In the genomic region with DNA sequence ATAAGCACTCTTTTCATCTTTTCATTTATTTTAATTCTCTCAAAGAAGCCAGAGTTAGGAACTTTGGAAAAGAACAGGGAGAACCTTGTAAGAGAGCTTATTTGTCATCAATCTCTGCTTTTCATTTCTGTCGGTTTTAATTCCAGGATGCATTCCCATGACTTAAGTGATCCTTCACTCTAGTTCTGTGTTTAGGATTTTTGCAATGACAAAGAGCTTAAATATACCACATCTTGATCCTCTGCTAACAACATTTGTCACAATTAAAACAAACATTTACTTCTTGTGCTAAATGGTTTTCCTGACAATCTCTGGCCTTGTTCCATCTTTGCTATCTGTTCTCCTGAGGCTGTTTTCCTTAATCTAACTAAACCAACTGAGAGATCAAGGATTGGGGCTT, we compare ENCODE assay signal across 1 cellular context.
TF ChIP-seq lines count a peak whose summit lies in the region.

No MANE protein-coding gene starts in this region.

TF ChIP-seq in neural cell, 6 proteins besides CTCF, POLR2A, EP300 and RAD21 (continued from another document):
- TF ChIP-seq, protein P1, sequence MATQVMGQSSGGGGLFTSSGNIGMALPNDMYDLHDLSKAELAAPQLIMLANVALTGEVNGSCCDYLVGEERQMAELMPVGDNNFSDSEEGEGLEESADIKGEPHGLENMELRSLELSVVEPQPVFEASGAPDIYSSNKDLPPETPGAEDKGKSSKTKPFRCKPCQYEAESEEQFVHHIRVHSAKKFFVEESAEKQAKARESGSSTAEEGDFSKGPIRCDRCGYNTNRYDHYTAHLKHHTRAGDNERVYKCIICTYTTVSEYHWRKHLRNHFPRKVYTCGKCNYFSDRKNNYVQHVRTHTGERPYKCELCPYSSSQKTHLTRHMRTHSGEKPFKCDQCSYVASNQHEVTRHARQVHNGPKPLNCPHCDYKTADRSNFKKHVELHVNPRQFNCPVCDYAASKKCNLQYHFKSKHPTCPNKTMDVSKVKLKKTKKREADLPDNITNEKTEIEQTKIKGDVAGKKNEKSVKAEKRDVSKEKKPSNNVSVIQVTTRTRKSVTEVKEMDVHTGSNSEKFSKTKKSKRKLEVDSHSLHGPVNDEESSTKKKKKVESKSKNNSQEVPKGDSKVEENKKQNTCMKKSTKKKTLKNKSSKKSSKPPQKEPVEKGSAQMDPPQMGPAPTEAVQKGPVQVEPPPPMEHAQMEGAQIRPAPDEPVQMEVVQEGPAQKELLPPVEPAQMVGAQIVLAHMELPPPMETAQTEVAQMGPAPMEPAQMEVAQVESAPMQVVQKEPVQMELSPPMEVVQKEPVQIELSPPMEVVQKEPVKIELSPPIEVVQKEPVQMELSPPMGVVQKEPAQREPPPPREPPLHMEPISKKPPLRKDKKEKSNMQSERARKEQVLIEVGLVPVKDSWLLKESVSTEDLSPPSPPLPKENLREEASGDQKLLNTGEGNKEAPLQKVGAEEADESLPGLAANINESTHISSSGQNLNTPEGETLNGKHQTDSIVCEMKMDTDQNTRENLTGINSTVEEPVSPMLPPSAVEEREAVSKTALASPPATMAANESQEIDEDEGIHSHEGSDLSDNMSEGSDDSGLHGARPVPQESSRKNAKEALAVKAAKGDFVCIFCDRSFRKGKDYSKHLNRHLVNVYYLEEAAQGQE (IDR thresholded peaks at IDR 0.05; ENCODE audit: borderline replicate concordance), result no peak
- TF ChIP-seq MXI1 (conservative IDR thresholded peaks at IDR 0.05; ENCODE audit: poor library complexity, severe bottlenecking), result no peak
- no peak for TF ChIP-seq POLR2AphosphoS5 (IDR thresholded peaks at IDR 0.05)
